In the genomic region with DNA sequence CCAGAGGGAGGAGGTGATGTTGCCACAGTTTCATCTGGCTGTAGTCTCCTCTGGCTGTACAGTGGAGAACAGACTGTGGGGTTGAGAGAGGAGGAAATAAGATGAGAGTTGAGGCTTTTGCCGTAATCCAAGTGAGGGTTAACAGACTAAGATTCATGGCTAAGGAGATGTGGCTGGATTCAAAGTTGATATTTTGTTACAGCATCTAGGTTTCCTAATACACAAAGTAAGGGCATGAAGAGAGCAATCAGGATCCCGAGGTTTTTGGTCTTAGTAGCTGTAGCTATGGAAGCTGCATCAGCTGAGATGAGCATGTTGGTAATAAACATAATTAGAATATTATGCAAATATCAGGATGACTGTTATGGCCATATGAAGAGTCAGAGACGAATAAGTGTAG, we compare ENCODE assay signal across 9 cellular contexts. TPM values are rescaled to one million over a fixed set of nuclear protein-coding genes. Genes with fewer than 3 reads are reported as not detected.
DNase-seq lines count a peak whose midpoint lies in the region; TF ChIP-seq lines count a peak whose summit lies in the region.
"Had no signal": no experiment of that assay in that cellular context is flagged by ENCODE, and none has a peak within 500 bp of the region (broad histone marks: within the 10 kb centered on the region; RNA-seq: fewer than 3 reads in every experiment).

No MANE protein-coding gene starts in this region.

- no peak for DNase-seq in fibroblast of the aortic adventitia (ENCODE audit: low read depth)
- DNase-seq in retinal pigment epithelial cell (ENCODE audit: low read depth): no peak
- DNase-seq in AG20443 (ENCODE audit: low spot score): no peak
- DNase-seq in SHP77 treated with DMSO at 0.1 percent for 48 hours (lab: John Stamatoyannopoulos, UW): no peak
- no peak for DNase-seq in lower leg skin (ENCODE audit: low spot score in 2 of 2)
- DNase-seq in ureter (ENCODE audit: low spot score): no peak

- TF ChIP-seq CTCF in HEK293 (tag by site-specific recombination; IDR thresholded peaks at IDR 0.05): no peak
- TF ChIP-seq CTCF in VCaP (conservative IDR thresholded peaks at IDR 0.05): no peak
- no peak for TF ChIP-seq CTCF in fibroblast of the aortic adventitia (IDR thresholded peaks at IDR 0.05; ENCODE audit: insufficient read depth, low read length)
- no peak for TF ChIP-seq CTCF in retinal pigment epithelial cell (conservative IDR thresholded peaks at IDR 0.05; ENCODE audit: low read depth, low read length)
- no peak for TF ChIP-seq CTCF in lower leg skin (IDR thresholded peaks at IDR 0.05)

- POLR2A ChIA-PET in HEK293 (lab: Yijun Ruan, JAX): interaction anchor here (0.6 to 1.1 kb wide), 2 partner anchors 21 to 67 kb away, joined by 3 to 5 read pairs; partner anchors contain the start of gene ZNF586

- CTCF ChIA-PET in HEK293 (lab: Yijun Ruan, JAX): no interaction called here

- peaks cover 8% of the 10 kb centered on the region for H3K9me3 ChIP-seq in HEK293 (ENCODE audit: control insufficient read depth, insufficient read depth, low read depth, low read length)

- peak overlapping the region; percentile 100 for H3K4me3 ChIP-seq in HEK293 (ENCODE audit: low read depth, low read length)
- H3K4me3 ChIP-seq in fibroblast of the aortic adventitia (ENCODE audit: low read depth, low read length): peak overlapping the region; percentile 98
- peak overlapping the region; percentile 91 for H3K4me3 ChIP-seq in retinal pigment epithelial cell (ENCODE audit: low read length)
- H3K4me3 ChIP-seq in lower leg skin (ENCODE audit: low read depth, poor library complexity, severe bottlenecking): no peak overlapping the region

- H3K27ac ChIP-seq in HEK293 (ENCODE audit: extremely low read depth, low read depth, low read length): no peak overlapping the region
- H3K27ac ChIP-seq in VCaP: peak overlapping the region; percentile 95

- no peaks in the 10 kb centered on the region for H3K4me1 ChIP-seq in HEK293 (ENCODE audit: control insufficient read depth, insufficient read depth, low read length)

- no peak for TF ChIP-seq POLR2A in lower leg skin (IDR thresholded peaks at IDR 0.05)

- peaks cover 44 to 60% of the 10 kb centered on the region in 2 experiments for H3K36me3 ChIP-seq in HEK293 (ENCODE audit: control insufficient read depth in 2 of 2, insufficient read depth in 1 of 2, low read length in 2 of 2)

- WGBS in lower leg skin, 2 donors: 93 to 98% methylated on average over 3 of the region's 3 CpGs

- intact Hi-C loops in lower leg skin (cut with DNase I; ENCODE audit: low total_unique reads): no loop called here

TF ChIP-seq in HEK293, 187 proteins besides CTCF, POLR2A, EP300 and RAD21:
- TF ChIP-seq ZNF362 (tag by site-specific recombination; IDR thresholded peaks at IDR 0.05): 0 out of 2 replicates have a peak, but pooled peaks have one; percentile 4
- TF ChIP-seq ZNF302 (tag by site-specific recombination; IDR thresholded peaks at IDR 0.05; ENCODE audit: low read depth): no peak
- TF ChIP-seq ZEB2 (tag by site-specific recombination; IDR thresholded peaks at IDR 0.05): no peak
- TF ChIP-seq ZFP41 (tag by site-specific recombination; IDR thresholded peaks at IDR 0.05; ENCODE audit: borderline replicate concordance): no peak

RNA-seq across cellular contexts. Expression of gene ZNF776, which starts 1.4 kb away (rescaled TPM):
- 8.1 and 12.1 TPM in 2 replicates for total RNA-seq in fibroblast of the aortic adventitia (ENCODE audit: low replicate concordance)
- total RNA-seq in lower leg skin: 10 to 100 TPM in 3 of 4 donors, 1 to 10 TPM in 1; 9.5 to 23.7 (median 13.0) TPM
- total RNA-seq in ureter: 22.2 TPM

RNA-seq across cellular contexts. Expression of gene ZNF671, which starts 20.6 kb away (rescaled TPM):
- total RNA-seq in fibroblast of the aortic adventitia (ENCODE audit: low replicate concordance): 3.7 and 9.2 TPM in 2 replicates
- total RNA-seq in lower leg skin: 1 to 10 TPM in 2 of 4 donors, under 1 TPM in 2; 0.88 to 4.3 (median 2.0) TPM
- 10.9 TPM for total RNA-seq in ureter
- total RNA-seq: NCI-H460 had no signal

RNA-seq across cellular contexts. Expression of gene ZNF586, which starts 21.4 kb away (rescaled TPM):
- total RNA-seq in fibroblast of the aortic adventitia (ENCODE audit: low replicate concordance): 13.7 and 15.0 TPM in 2 replicates
- total RNA-seq in lower leg skin: 10 to 100 TPM in 3 of 4 donors, 1 to 10 TPM in 1; 9.1 to 21.4 (median 17.5) TPM
- 31.6 TPM for total RNA-seq in ureter

RNA-seq across cellular contexts. Expression of gene ZNF154, which starts 39.0 kb away (rescaled TPM):
- 2.3 and 2.5 TPM in 2 replicates for total RNA-seq in fibroblast of the aortic adventitia (ENCODE audit: low replicate concordance)
- 1 to 10 TPM in 1 of 4 donors, under 1 TPM in 3; 0.15 to 1.0 (median 0.77) TPM for total RNA-seq in lower leg skin
- 14.2 TPM for total RNA-seq in ureter
- total RNA-seq: NCI-H460 had no signal
